ENCODE assay signal across 1 cellular context in the genomic region with DNA sequence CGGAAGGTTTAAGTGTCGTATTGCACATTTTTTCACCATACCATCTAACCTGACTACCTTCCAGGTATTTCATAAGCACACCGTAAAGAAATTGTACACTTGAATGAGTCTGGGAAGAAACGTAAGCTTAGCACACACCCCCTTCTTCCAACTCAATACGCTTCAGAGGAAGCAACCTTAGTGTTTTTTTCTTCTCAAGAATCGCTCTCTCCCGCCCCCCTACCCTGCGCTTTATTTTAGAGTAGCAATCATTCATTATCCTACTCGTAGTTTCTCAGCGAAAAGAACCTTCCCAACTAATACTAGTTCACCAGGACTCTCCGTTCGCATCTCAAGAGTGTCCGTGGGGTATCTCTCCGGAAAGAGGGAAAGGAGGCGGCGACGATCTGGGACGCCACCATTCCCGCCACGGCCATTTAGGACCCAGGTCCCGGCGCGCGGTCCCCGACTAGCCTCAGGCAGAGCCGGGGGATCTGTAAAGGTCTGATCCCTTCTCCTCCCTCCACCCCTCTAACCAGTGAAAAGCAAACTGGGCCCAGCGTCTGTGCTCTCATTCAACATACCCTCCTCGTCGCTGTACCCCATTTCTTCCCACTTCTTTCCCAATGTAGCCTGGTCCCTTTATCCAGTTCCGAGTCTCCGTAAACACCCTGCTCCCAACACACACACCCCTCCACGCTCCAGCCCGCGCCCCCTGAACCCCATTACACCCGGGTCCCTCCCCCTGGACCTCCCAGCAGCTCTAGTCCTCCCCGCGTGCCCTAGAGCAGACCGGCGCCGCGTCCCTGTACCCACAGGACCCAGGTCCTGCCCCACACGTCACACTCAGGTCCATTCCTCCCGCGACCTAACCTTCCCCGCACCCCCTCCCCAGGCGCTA.
A peak's percentile ranks its signal among the peaks of the same experiment; 100 is the strongest.
TF ChIP-seq lines count a peak whose summit lies in the region.

No MANE protein-coding gene starts in this region.

TF ChIP-seq in K562, 482 proteins besides CTCF, POLR2A, EP300 and RAD21 (continued from another document and continues in another):
- TF ChIP-seq, protein P1, sequence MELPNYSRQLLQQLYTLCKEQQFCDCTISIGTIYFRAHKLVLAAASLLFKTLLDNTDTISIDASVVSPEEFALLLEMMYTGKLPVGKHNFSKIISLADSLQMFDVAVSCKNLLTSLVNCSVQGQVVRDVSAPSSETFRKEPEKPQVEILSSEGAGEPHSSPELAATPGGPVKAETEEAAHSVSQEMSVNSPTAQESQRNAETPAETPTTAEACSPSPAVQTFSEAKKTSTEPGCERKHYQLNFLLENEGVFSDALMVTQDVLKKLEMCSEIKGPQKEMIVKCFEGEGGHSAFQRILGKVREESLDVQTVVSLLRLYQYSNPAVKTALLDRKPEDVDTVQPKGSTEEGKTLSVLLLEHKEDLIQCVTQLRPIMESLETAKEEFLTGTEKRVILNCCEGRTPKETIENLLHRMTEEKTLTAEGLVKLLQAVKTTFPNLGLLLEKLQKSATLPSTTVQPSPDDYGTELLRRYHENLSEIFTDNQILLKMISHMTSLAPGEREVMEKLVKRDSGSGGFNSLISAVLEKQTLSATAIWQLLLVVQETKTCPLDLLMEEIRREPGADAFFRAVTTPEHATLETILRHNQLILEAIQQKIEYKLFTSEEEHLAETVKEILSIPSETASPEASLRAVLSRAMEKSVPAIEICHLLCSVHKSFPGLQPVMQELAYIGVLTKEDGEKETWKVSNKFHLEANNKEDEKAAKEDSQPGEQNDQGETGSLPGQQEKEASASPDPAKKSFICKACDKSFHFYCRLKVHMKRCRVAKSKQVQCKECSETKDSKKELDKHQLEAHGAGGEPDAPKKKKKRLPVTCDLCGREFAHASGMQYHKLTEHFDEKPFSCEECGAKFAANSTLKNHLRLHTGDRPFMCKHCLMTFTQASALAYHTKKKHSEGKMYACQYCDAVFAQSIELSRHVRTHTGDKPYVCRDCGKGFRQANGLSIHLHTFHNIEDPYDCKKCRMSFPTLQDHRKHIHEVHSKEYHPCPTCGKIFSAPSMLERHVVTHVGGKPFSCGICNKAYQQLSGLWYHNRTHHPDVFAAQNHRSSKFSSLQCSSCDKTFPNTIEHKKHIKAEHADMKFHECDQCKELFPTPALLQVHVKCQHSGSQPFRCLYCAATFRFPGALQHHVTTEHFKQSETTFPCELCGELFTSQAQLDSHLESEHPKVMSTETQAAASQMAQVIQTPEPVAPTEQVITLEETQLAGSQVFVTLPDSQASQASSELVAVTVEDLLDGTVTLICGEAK (IDR thresholded peaks at IDR 0.05) = peak; percentile 10; the same call in 1 of the 2 replicates
- TF ChIP-seq, protein P1 (CRISPR knock-in tag; IDR thresholded peaks at IDR 0.05) = no peak
- no peak for TF ChIP-seq TBL1XR1 (IDR thresholded peaks at IDR 0.05; ENCODE audit: low read length in 2 of 2)
- TF ChIP-seq, protein P2, sequence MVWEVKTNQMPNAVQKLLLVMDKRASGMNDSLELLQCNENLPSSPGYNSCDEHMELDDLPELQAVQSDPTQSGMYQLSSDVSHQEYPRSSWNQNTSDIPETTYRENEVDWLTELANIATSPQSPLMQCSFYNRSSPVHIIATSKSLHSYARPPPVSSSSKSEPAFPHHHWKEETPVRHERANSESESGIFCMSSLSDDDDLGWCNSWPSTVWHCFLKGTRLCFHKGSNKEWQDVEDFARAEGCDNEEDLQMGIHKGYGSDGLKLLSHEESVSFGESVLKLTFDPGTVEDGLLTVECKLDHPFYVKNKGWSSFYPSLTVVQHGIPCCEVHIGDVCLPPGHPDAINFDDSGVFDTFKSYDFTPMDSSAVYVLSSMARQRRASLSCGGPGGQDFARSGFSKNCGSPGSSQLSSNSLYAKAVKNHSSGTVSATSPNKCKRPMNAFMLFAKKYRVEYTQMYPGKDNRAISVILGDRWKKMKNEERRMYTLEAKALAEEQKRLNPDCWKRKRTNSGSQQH (CRISPR knock-in tag; IDR thresholded peaks at IDR 0.05) = peak; percentile 91
- TF ChIP-seq ZBTB2 (IDR thresholded peaks at IDR 0.05) = peak; percentile 48
- TF ChIP-seq PHF8 (IDR thresholded peaks at IDR 0.05; ENCODE audit: borderline replicate concordance, low read length) = peak; percentile 62; the same call in 1 of the 2 replicates
- 0 out of 2 replicates have a peak, but pooled peaks have one; percentile 73 for TF ChIP-seq THRB (CRISPR knock-in tag; conservative IDR thresholded peaks at IDR 0.05)
- no peak for TF ChIP-seq NR2C2 (CRISPR knock-in tag; IDR thresholded peaks at IDR 0.05)
- TF ChIP-seq NR2C2 (tag; IDR thresholded peaks at IDR 0.05) = peak; percentile 60
- TF ChIP-seq ZNF384 (IDR thresholded peaks at IDR 0.05; ENCODE audit: low read depth, low read length) = peak; percentile 50; the same call in 1 of the 2 replicates
- peak; percentile 46 to 63; a peak in 3 of 4 replicates for TF ChIP-seq MAZ (CRISPR knock-in tag; conservative IDR thresholded peaks at IDR 0.05 in 1 of 2, IDR thresholded peaks at IDR 0.05 in 1 of 2)
- 0 out of 2 replicates have a peak, but pooled peaks have one; percentile 41 for TF ChIP-seq THRAP3 (IDR thresholded peaks at IDR 0.05; ENCODE audit: borderline replicate concordance)
- peak; percentile 19 to 50; a peak in 2 of 4 replicates for TF ChIP-seq ARNT (IDR thresholded peaks at IDR 0.05)
- peak; percentile 42; the same call in 1 of the 2 replicates for TF ChIP-seq E2F3 (CRISPR knock-in tag; IDR thresholded peaks at IDR 0.05)
- 0 out of 2 replicates have a peak, but pooled peaks have one; percentile 59 for TF ChIP-seq KAT7 (CRISPR knock-in tag; IDR thresholded peaks at IDR 0.05; ENCODE audit: borderline replicate concordance)
- TF ChIP-seq HDAC3 (IDR thresholded peaks at IDR 0.05; ENCODE audit: borderline replicate concordance, partially characterized antibody) = no peak
- TF ChIP-seq MAX (CRISPR knock-in tag; IDR thresholded peaks at IDR 0.05) = 0 out of 2 replicates have a peak, but pooled peaks have one; percentile 11
- no peak for TF ChIP-seq RERE (CRISPR knock-in tag; IDR thresholded peaks at IDR 0.05; ENCODE audit: borderline replicate concordance)
- TF ChIP-seq GABPB2 (CRISPR knock-in tag; conservative IDR thresholded peaks at IDR 0.05) = no peak
- TF ChIP-seq, protein P3, sequence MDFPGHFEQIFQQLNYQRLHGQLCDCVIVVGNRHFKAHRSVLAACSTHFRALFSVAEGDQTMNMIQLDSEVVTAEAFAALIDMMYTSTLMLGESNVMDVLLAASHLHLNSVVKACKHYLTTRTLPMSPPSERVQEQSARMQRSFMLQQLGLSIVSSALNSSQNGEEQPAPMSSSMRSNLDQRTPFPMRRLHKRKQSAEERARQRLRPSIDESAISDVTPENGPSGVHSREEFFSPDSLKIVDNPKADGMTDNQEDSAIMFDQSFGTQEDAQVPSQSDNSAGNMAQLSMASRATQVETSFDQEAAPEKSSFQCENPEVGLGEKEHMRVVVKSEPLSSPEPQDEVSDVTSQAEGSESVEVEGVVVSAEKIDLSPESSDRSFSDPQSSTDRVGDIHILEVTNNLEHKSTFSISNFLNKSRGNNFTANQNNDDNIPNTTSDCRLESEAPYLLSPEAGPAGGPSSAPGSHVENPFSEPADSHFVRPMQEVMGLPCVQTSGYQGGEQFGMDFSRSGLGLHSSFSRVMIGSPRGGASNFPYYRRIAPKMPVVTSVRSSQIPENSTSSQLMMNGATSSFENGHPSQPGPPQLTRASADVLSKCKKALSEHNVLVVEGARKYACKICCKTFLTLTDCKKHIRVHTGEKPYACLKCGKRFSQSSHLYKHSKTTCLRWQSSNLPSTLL (IDR thresholded peaks at IDR 0.05) = peak; percentile 52; the same call in 1 of the 2 replicates
- TF ChIP-seq GTF2E2 (tag; IDR thresholded peaks at IDR 0.05) = no peak; the same call in 1 of the 2 replicates
- TF ChIP-seq, protein P4, sequence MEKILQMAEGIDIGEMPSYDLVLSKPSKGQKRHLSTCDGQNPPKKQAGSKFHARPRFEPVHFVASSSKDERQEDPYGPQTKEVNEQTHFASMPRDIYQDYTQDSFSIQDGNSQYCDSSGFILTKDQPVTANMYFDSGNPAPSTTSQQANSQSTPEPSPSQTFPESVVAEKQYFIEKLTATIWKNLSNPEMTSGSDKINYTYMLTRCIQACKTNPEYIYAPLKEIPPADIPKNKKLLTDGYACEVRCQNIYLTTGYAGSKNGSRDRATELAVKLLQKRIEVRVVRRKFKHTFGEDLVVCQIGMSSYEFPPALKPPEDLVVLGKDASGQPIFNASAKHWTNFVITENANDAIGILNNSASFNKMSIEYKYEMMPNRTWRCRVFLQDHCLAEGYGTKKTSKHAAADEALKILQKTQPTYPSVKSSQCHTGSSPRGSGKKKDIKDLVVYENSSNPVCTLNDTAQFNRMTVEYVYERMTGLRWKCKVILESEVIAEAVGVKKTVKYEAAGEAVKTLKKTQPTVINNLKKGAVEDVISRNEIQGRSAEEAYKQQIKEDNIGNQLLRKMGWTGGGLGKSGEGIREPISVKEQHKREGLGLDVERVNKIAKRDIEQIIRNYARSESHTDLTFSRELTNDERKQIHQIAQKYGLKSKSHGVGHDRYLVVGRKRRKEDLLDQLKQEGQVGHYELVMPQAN (IDR thresholded peaks at IDR 0.05; ENCODE audit: borderline replicate concordance) = peak; percentile 93
- TF ChIP-seq ZNF23 (CRISPR knock-in tag; IDR thresholded peaks at IDR 0.05) = no peak
- no peak for TF ChIP-seq TAF1 (IDR thresholded peaks at IDR 0.05; ENCODE audit: control insufficient read depth, extremely low read depth, insufficient read depth, low read length, severe bottlenecking)
